In genomic region chr3:45693941-45694521, GRCh38 we compare ENCODE assay signal across 1 cellular context.
TF ChIP-seq lines count a peak whose summit lies in the region.

No MANE protein-coding gene starts in this region.

TF ChIP-seq in GM12878, 131 proteins besides CTCF, POLR2A, EP300 and RAD21 (continued from another document):
- TF ChIP-seq HSF1 (IDR thresholded peaks at IDR 0.05; ENCODE audit: low read depth, low read length) (no peak), FOXM1 (IDR thresholded peaks at IDR 0.05; ENCODE audit: low read depth, low read length) (no peak; the same call in 1 of the 2 replicates), ZNF687 (IDR thresholded peaks at IDR 0.05) (no peak), BCL3 (IDR thresholded peaks at IDR 0.05; ENCODE audit: borderline replicate concordance, insufficient read depth, low read depth, low read length, poor library complexity, severe bottlenecking) (no peak), SP1 (IDR thresholded peaks at IDR 0.05; ENCODE audit: low read depth, low read length) (no peak), CREB1 (IDR thresholded peaks at IDR 0.05; ENCODE audit: low read depth) (peak; percentile 89), ATF2 (IDR thresholded peaks at IDR 0.05; ENCODE audit: low read length) (peak; percentile 42; the same call in 1 of the 2 replicates), SUPT20H (IDR thresholded peaks at IDR 0.05; ENCODE audit: borderline replicate concordance, control insufficient read depth, low read depth, low read length) (no peak), ATF7 (IDR thresholded peaks at IDR 0.05; ENCODE audit: low read depth) (peak; percentile 73; the same call in 1 of the 2 replicates), YBX1 (IDR thresholded peaks at IDR 0.05) (no peak), SREBF2 (IDR thresholded peaks at IDR 0.05; ENCODE audit: low read length) (no peak), ETV6 (conservative IDR thresholded peaks at IDR 0.05 in 1 of 2, IDR thresholded peaks at IDR 0.05 in 1 of 2; ENCODE audit: borderline replicate concordance in 1 of 2, low read depth in 1 of 2) (peak in 1 of 2 experiments; percentile 51; a peak in 2 of 4 replicates), IKZF2 (IDR thresholded peaks at IDR 0.05) (peak; percentile 34 to 39; a peak in 2 of 4 replicates), BCL11A (IDR thresholded peaks at IDR 0.05; ENCODE audit: low read depth, low read length) (peak; percentile 53; the same call in 1 of the 2 replicates), YY1 (IDR thresholded peaks at IDR 0.05; ENCODE audit: low read depth, low read length) (peak; percentile 43; the same call in 1 of the 2 replicates), SMAD1 (IDR thresholded peaks at IDR 0.05; ENCODE audit: low read depth, partially characterized antibody) (no peak), PKNOX1 (IDR thresholded peaks at IDR 0.05) (no peak), GABPA (IDR thresholded peaks at IDR 0.05; ENCODE audit: low read depth) (peak; percentile 63; the same call in 1 of the 2 replicates), RUNX3 (IDR thresholded peaks at IDR 0.05; ENCODE audit: low read length) (peak; percentile 92), MTA3 (IDR thresholded peaks at IDR 0.05; ENCODE audit: borderline replicate concordance, low read length) (no peak), POLR2AphosphoS5 (IDR thresholded peaks at IDR 0.05; ENCODE audit: low read length) (no peak), RELB (IDR thresholded peaks at IDR 0.05; ENCODE audit: low read depth) (peak; percentile 45; the same call in 1 of the 2 replicates), FOXK2 (IDR thresholded peaks at IDR 0.05) (no peak), CBFB (IDR thresholded peaks at IDR 0.05; ENCODE audit: low read depth) (0 out of 2 replicates have a peak, but pooled peaks have one; percentile 32), TARDBP (IDR thresholded peaks at IDR 0.05; ENCODE audit: borderline replicate concordance) (no peak)
TF ChIP-seq in GM12878: peak in this region for 14.
